In genomic region chr7:34844936-34845665, GRCh38 we compare ENCODE assay signal across 20 cellular contexts.
"Had no signal": no experiment of that assay in that cellular context is flagged by ENCODE, and none has a peak within 500 bp of the region (broad histone marks: within the 10 kb centered on the region; RNA-seq: fewer than 3 reads in every experiment).

No MANE protein-coding gene starts in this region.

- H3K36me3 Mint-ChIP-seq: memory B cell; natural killer cell; stimulated activated naive B cell treated with anti-CD40 and anti-IgM and Interleukin-4, amounts not matched to agents 10 μg/mL and 1 μg/mL and 100 μg/mL, for 72 hours had no signal

- H3K4me3 Mint-ChIP-seq: activated CD4-positive, alpha-beta T cell treated with anti-CD3 and anti-CD28 coated beads, Interleukin-2, amount 10 ng/mL, durations not matched to agents 24 days and 14 days; activated naive CD8-positive, alpha-beta T cell treated with anti-CD3 and anti-CD28 coated beads, Interleukin-2, amount 50 U/mL, for 24 hours; activated T-helper 1 cell treated with anti-CD3 and anti-CD28 coated beads, Interleukin-12 subunit alpha, Interleukin-12 subunit beta, Interleukin-2, Interleukin-4 antibody, amounts not matched to agents 30 ng/mL and 10 ng/mL and 1 ng/mL, durations not matched to agents 14 hours and 24 hours and 36 hours; effector memory CD8-positive, alpha-beta T cell; memory B cell; natural killer cell; stimulated activated naive B cell treated with anti-CD40 and anti-IgM and Interleukin-4, amounts not matched to agents 10 μg/mL and 1 μg/mL and 100 μg/mL, for 72 hours had no signal

- DNase-seq: activated CD4-positive, alpha-beta T cell treated with anti-CD3 and anti-CD28 coated beads, Interleukin-2, amount 10 ng/mL, durations not matched to agents 24 days and 14 days; activated CD4-positive, CD25-positive, alpha-beta regulatory T cell; activated CD8-positive, alpha-beta memory T cell treated with anti-CD3 and anti-CD28 coated beads for 24 hours; activated naive CD8-positive, alpha-beta T cell treated with anti-CD3 and anti-CD28 coated beads, Interleukin-2, amount 50 U/mL, for 24 hours; effector memory CD8-positive, alpha-beta T cell; hippocampal formation; left ventricle myocardium superior; natural killer cell; nucleus accumbens; posterior cingulate gyrus; stimulated activated CD4-positive, alpha-beta T cell treated with anti-CD3 and anti-CD28 coated beads, Interleukin-15, amount 100 ng/mL, for 24 hours; stimulated activated CD4-positive, alpha-beta T cell treated with anti-CD3 and anti-CD28 coated beads, Interleukin-4, amount 100 ng/mL, for 1 hour; stimulated activated naive B cell treated with anti-CD40 and anti-IgM and Interleukin-4, amounts not matched to agents 10 μg/mL and 1 μg/mL and 100 μg/mL, for 72 hours; tibial artery had no signal

- H3K27ac Mint-ChIP-seq: activated CD4-positive, alpha-beta T cell treated with anti-CD3 and anti-CD28 coated beads, Interleukin-2, amount 10 ng/mL, durations not matched to agents 24 days and 14 days; activated naive CD8-positive, alpha-beta T cell treated with anti-CD3 and anti-CD28 coated beads, Interleukin-2, amount 50 U/mL, for 24 hours; activated T-helper 1 cell treated with anti-CD3 and anti-CD28 coated beads, Interleukin-12 subunit alpha, Interleukin-12 subunit beta, Interleukin-2, Interleukin-4 antibody, amounts not matched to agents 30 ng/mL and 10 ng/mL and 1 ng/mL, durations not matched to agents 14 hours and 24 hours and 36 hours; effector memory CD8-positive, alpha-beta T cell; memory B cell; natural killer cell; stimulated activated naive B cell treated with anti-CD40 and anti-IgM and Interleukin-4, amounts not matched to agents 10 μg/mL and 1 μg/mL and 100 μg/mL, for 72 hours had no signal

- H3K9me3 Mint-ChIP-seq: activated CD4-positive, alpha-beta T cell treated with anti-CD3 and anti-CD28 coated beads, Interleukin-2, amount 10 ng/mL, durations not matched to agents 24 days and 14 days; activated naive CD8-positive, alpha-beta T cell treated with anti-CD3 and anti-CD28 coated beads, Interleukin-2, amount 50 U/mL, for 24 hours; activated T-helper 1 cell treated with anti-CD3 and anti-CD28 coated beads, Interleukin-12 subunit alpha, Interleukin-12 subunit beta, Interleukin-2, Interleukin-4 antibody, amounts not matched to agents 30 ng/mL and 10 ng/mL and 1 ng/mL, durations not matched to agents 14 hours and 24 hours and 36 hours had no signal

- ATAC-seq: effector memory CD8-positive, alpha-beta T cell; left ventricle myocardium superior; natural killer cell; stimulated activated naive B cell treated with anti-CD40 and anti-IgM and Interleukin-4, amounts not matched to agents 10 μg/mL and 1 μg/mL and 100 μg/mL, for 72 hours had no signal

- H3K27ac ChIP-seq: ascending aorta, right atrium auricular region, skin epidermis, tibial artery, vagina had no signal

- H3K27me3 Mint-ChIP-seq: activated CD4-positive, alpha-beta T cell treated with anti-CD3 and anti-CD28 coated beads, Interleukin-2, amount 10 ng/mL, durations not matched to agents 24 days and 14 days had no signal

- H3K27me3 ChIP-seq: ascending aorta, right atrium auricular region, tibial artery, vagina had no signal

- H3K9me3 ChIP-seq: ascending aorta, right atrium auricular region, tibial artery, vagina had no signal

- H3K36me3 ChIP-seq: ascending aorta, right atrium auricular region, tibial artery, vagina had no signal

- H3K4me3 ChIP-seq: ascending aorta, right atrium auricular region, skin epidermis, tibial artery, vagina had no signal

- H3K4me1 ChIP-seq: ascending aorta, right atrium auricular region, tibial artery, vagina had no signal

- H3K4me1 Mint-ChIP-seq: activated CD4-positive, alpha-beta T cell treated with anti-CD3 and anti-CD28 coated beads, Interleukin-2, amount 10 ng/mL, durations not matched to agents 24 days and 14 days; memory B cell; natural killer cell; stimulated activated naive B cell treated with anti-CD40 and anti-IgM and Interleukin-4, amounts not matched to agents 10 μg/mL and 1 μg/mL and 100 μg/mL, for 72 hours had no signal
